Comparison of ENCODE assay signal across 19 cellular contexts in genomic region chr1:241142493-241142892, GRCh38.
DNase-seq lines count a peak whose midpoint lies in the region; ATAC-seq, FAIRE-seq and TF ChIP-seq lines count a peak whose summit lies in the region.
"Had no signal": no experiment of that assay in that cellular context is flagged by ENCODE, and none has a peak within 500 bp of the region (broad histone marks: within the 10 kb centered on the region; RNA-seq: fewer than 3 reads in every experiment).

No MANE protein-coding gene starts in this region.

- H3K9me3 Mint-ChIP-seq in H9, result peaks cover 29 to 32% of the 10 kb centered on the region in 2 experiments
- H3K9me3 Mint-ChIP-seq in WTC11, result peaks cover 37% of the 10 kb centered on the region

- H3K4me1 Mint-ChIP-seq in H9 (peaks cover 6 to 7% of the 10 kb centered on the region in 2 experiments), WTC11 (peaks cover 9% of the 10 kb centered on the region)
- H3K4me1 Mint-ChIP-seq: B cell had no signal

- no peak overlapping the region for H3T11ph ChIP-seq in H9 (ENCODE audit: low read length)

- H4K20me1 ChIP-seq in H9 (ENCODE audit: control insufficient read depth, insufficient read depth, insufficient read length), result no peaks in the 10 kb centered on the region
- H4K20me1 ChIP-seq: BLaER1 treated with 17β-estradiol and CSF1 and Interleukin-3, amounts not matched to agents 10 nM and 100 nM had no signal

- no peak overlapping the region for H3K4me2 ChIP-seq in H9 (ENCODE audit: insufficient read depth, insufficient read length, low read length)
- H3K4me2 ChIP-seq: BLaER1 treated with 17β-estradiol and CSF1 and Interleukin-3, amounts not matched to agents 10 nM and 100 nM had no signal

- H4K5ac ChIP-seq in H9 (ENCODE audit: insufficient read length, low read depth, low read length), result no peak overlapping the region

- H4K91ac ChIP-seq in H9 (ENCODE audit: insufficient read length, low read depth, low read length), result no peak overlapping the region

- H2BK5ac ChIP-seq in H9 (ENCODE audit: insufficient read length, low read length), result no peak overlapping the region

- no peaks in the 10 kb centered on the region for H3K27me3 Mint-ChIP-seq in H9 (ENCODE audit: low read depth)
- no peaks in the 10 kb centered on the region; the same call in 1 of the 2 replicates for H3K27me3 Mint-ChIP-seq in WTC11 (ENCODE audit: low read depth)
- H3K27me3 Mint-ChIP-seq: B cell had no signal

- no peak overlapping the region for H3K56ac ChIP-seq in H9 (ENCODE audit: insufficient read length, low read depth, low read length)

- H3K27ac Mint-ChIP-seq in H9 (peak overlapping the region in 1 of 3 experiments; percentile 43; a peak in 2 of 7 replicates), WTC11 (peak overlapping the region; percentile 62)
- H3K27ac Mint-ChIP-seq: B cell; CD8-positive, alpha-beta T cell had no signal

- no peak overlapping the region for H3K4ac ChIP-seq in H9 (ENCODE audit: low read depth, low read length)

- no peak overlapping the region for H3K23ac ChIP-seq in H9 (ENCODE audit: insufficient read length, low read depth, low read length)

- DNase-seq in H9 (peak; percentile 57), WTC11 (ENCODE audit: low spot score) (peak; percentile 23), iPS DF 6.9 (ENCODE audit: low read depth, low spot score) (peak; percentile 9), HTR-8/SVneo (ENCODE audit: insufficient read length, low spot score) (no peak), GM19238 (ENCODE audit: insufficient read length, low spot score) (no peak)
- DNase-seq: Calu3; CD8-positive, alpha-beta T cell; DMS 273 treated with DMSO at 0.1 percent for 48 hours; DMS53; DND-41; EL; GOT3 had no signal

- H3K79me2 ChIP-seq in H9 (ENCODE audit: insufficient read depth, low read length), result no peaks in the 10 kb centered on the region

- H3K23me2 ChIP-seq in H9 (ENCODE audit: insufficient read length, low read depth, low read length, poor library complexity, severe bottlenecking), result no peaks in the 10 kb centered on the region

- no peak overlapping the region for H2BK20ac ChIP-seq in H9 (ENCODE audit: low read depth, low read length, poor library complexity, severe bottlenecking)

- H3K79me1 ChIP-seq in H9 (ENCODE audit: insufficient read depth, low read depth, low read length, poor library complexity, severe bottlenecking), result no peaks in the 10 kb centered on the region

- no peak for FAIRE-seq in HTR-8/SVneo (lab: Jason Lieb, UNC)
- FAIRE-seq: G401.6, GM12891, GM18507 had no signal

- peak; percentile 69 for ATAC-seq in WTC11
- ATAC-seq in GM18502 (IDR thresholded peaks at IDR 0.05; ENCODE audit: poor library complexity, unreplicated experiment), result no peak
- ATAC-seq: CD8-positive, alpha-beta T cell had no signal

- no peak overlapping the region for H3K18ac ChIP-seq in H9 (ENCODE audit: insufficient read length, low read depth, low read length)

- no peak overlapping the region for H2AFZ ChIP-seq in H9 (ENCODE audit: low read length)

- H3K36me3 Mint-ChIP-seq in H9 (ENCODE audit: insufficient read depth in 1 of 3, low read depth in 3 of 3) (peaks cover 24 to 30% (median 25%) of the 10 kb centered on the region in 3 experiments), WTC11 (peaks cover 34% of the 10 kb centered on the region)
- H3K36me3 Mint-ChIP-seq: CD8-positive, alpha-beta T cell had no signal

- H3K4me3 Mint-ChIP-seq in H9 (no peak overlapping the region), WTC11 (no peak overlapping the region)
- H3K4me3 Mint-ChIP-seq: B cell; CD8-positive, alpha-beta T cell had no signal

- H3K4me3 ChIP-seq in iPS DF 6.9 (ENCODE audit: low read length), result no peak overlapping the region
- H3K4me3 ChIP-seq: BLaER1 treated with 17β-estradiol and CSF1 and Interleukin-3, amounts not matched to agents 10 nM and 100 nM; HAP-1 had no signal

- no peak overlapping the region for H2BK120ac ChIP-seq in H9 (ENCODE audit: low read depth, low read length, poor library complexity, severe bottlenecking)

- H3K36me3 ChIP-seq in iPS DF 6.9 (ENCODE audit: control insufficient read depth, insufficient read depth, low read length), result no peaks in the 10 kb centered on the region
- H3K36me3 ChIP-seq: BLaER1 treated with 17β-estradiol and CSF1 and Interleukin-3, amounts not matched to agents 10 nM and 100 nM; HAP-1 had no signal

- no peak overlapping the region for H3K9ac ChIP-seq in H9 (ENCODE audit: extremely low read depth, insufficient read length, low read length)
- H3K9ac ChIP-seq: BLaER1 treated with 17β-estradiol and CSF1 and Interleukin-3, amounts not matched to agents 10 nM and 100 nM had no signal

- no peaks in the 10 kb centered on the region for H3K9me3 ChIP-seq in H9 (ENCODE audit: control insufficient read depth, low read depth, low read length)
- H3K9me3 ChIP-seq in iPS DF 6.9 (ENCODE audit: control insufficient read depth, insufficient read depth, low read length), result peaks cover 3% of the 10 kb centered on the region
- H3K9me3 ChIP-seq: HAP-1 had no signal

- CTCF ChIA-PET in WTC11 (lab: Charles Lee), result no interaction called here

- no peak overlapping the region for H2BK15ac ChIP-seq in H9 (ENCODE audit: low read depth, low read length)

- no peak overlapping the region for H3K27ac ChIP-seq in H9 (ENCODE audit: insufficient read length, low read depth, low read length)
- no peak overlapping the region for H3K27ac ChIP-seq in iPS DF 6.9 (ENCODE audit: low read length)
- H3K27ac ChIP-seq: BLaER1 treated with 17β-estradiol and CSF1 and Interleukin-3, amounts not matched to agents 10 nM and 100 nM had no signal

- no peak overlapping the region for H2AK5ac ChIP-seq in H9 (ENCODE audit: insufficient read length, low read length)

- no peak overlapping the region for H4K8ac ChIP-seq in H9 (replicated peaks; ENCODE audit: insufficient read length, low read depth, low read length)

- no peak for TF ChIP-seq CTCF in H9 (conservative IDR thresholded peaks at IDR 0.05)
- no peak for TF ChIP-seq CTCF in WTC11 (IDR thresholded peaks at IDR 0.05)

- H3K27me3 ChIP-seq in H9 (ENCODE audit: insufficient read depth, low read length) (no peaks in the 10 kb centered on the region), iPS DF 6.9 (ENCODE audit: control insufficient read depth, insufficient read depth, low read length) (no peaks in the 10 kb centered on the region)
- H3K27me3 ChIP-seq: BLaER1 treated with 17β-estradiol and CSF1 and Interleukin-3, amounts not matched to agents 10 nM and 100 nM had no signal

- no peak overlapping the region for H3K14ac ChIP-seq in H9 (ENCODE audit: insufficient read depth, low read length)

- H3K4me1 ChIP-seq in H9 (ENCODE audit: insufficient read depth, low read length), result no peaks in the 10 kb centered on the region
- H3K4me1 ChIP-seq in iPS DF 6.9 (ENCODE audit: control insufficient read depth, insufficient read depth, low read length), result no peaks in the 10 kb centered on the region
- H3K4me1 ChIP-seq: HAP-1 had no signal

- H2BK12ac ChIP-seq in H9 (ENCODE audit: insufficient read length, low read depth, low read length), result no peak overlapping the region

- POLR2A ChIA-PET in WTC11 (lab: Charles Lee), result no interaction called here

- no CpG with 5 or more reads among the region's 4 CpGs for WGBS in H9 (ENCODE audit: extremely low coverage, insufficient read length, low lambda C conversion rate)
- WGBS in iPS DF 6.9 (ENCODE audit: insufficient coverage, insufficient read length), result no CpG with 5 or more reads among the region's 4 CpGs

TF ChIP-seq in WTC11, 78 proteins besides CTCF, POLR2A, EP300 and RAD21 (continues in another document):
- no peak for TF ChIP-seq ATF6 (CRISPR knock-in tag; IDR thresholded peaks at IDR 0.05)
- TF ChIP-seq FOXP1 (CRISPR knock-in tag; IDR thresholded peaks at IDR 0.05; ENCODE audit: borderline replicate concordance), result no peak
- TF ChIP-seq GABPB1 (CRISPR knock-in tag; IDR thresholded peaks at IDR 0.05), result no peak
- TF ChIP-seq ZSCAN18 (CRISPR knock-in tag; IDR thresholded peaks at IDR 0.05), result no peak
- no peak for TF ChIP-seq ZBTB43 (CRISPR knock-in tag; IDR thresholded peaks at IDR 0.05)
- TF ChIP-seq OVOL2 (CRISPR knock-in tag; IDR thresholded peaks at IDR 0.05; ENCODE audit: borderline replicate concordance), result no peak
- TF ChIP-seq HMGA2 (CRISPR knock-in tag; IDR thresholded peaks at IDR 0.05), result no peak
- no peak for TF ChIP-seq ELF4 (CRISPR knock-in tag; IDR thresholded peaks at IDR 0.05; ENCODE audit: low read depth)

Comparison
In these comparisons a context has a peak if more than half of its experiments do, and no peak if none do; other contexts are left out.
1. DNase-seq: peak in H9 (single experiment), WTC11 (single experiment) and iPS DF 6.9 (single experiment); none in HTR-8/SVneo (single experiment) and GM19238 (single experiment).